In the genomic region with DNA sequence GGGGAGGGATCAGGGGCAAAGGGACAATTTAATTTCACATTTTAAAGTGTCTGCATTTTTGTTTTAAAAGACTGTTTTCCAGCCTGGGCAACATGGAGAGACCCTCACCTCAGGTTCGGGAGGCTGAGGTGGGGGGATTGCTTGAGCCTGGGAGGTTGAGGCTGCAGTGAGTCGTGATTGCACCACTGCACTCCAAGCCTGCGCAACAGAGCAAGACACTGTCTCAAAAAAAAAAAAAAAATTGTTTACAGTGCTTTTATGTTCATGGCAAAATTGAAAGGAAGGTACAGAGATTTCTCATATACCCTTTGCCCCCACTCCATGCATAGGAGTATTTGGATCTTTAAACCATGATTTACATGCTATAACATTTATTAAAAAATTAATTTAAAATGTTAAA, we compare ENCODE assay signal across 20 cellular contexts.
"Had no signal": no experiment of that assay in that cellular context is flagged by ENCODE, and none has a peak within 500 bp of the region (broad histone marks: within the 10 kb centered on the region; RNA-seq: fewer than 3 reads in every experiment).

No MANE protein-coding gene starts in this region.

- H3K4me1 ChIP-seq: adrenal gland, breast epithelium had no signal

- H3K27me3 ChIP-seq: adrenal gland, breast epithelium, MG63 had no signal

- H3K27me3 Mint-ChIP-seq: activated CD4-positive, alpha-beta memory T cell treated with anti-CD3 and anti-CD28 coated beads for 36 hours; activated CD4-positive, alpha-beta T cell treated with anti-CD3 and anti-CD28 coated beads, Interleukin-2, amount 10 ng/mL, durations not matched to agents 7 days and 5 days; activated naive CD4-positive, alpha-beta T cell treated with anti-CD3 and anti-CD28 coated beads, Interleukin-2, amount 10 ng/mL, durations not matched to agents 7 days and 5 days; activated naive CD8-positive, alpha-beta T cell treated with anti-CD3 and anti-CD28 coated beads for 36 hours had no signal

- H3K4me2 ChIP-seq: PC-9 had no signal

- H3K4me3 Mint-ChIP-seq: activated CD4-positive, alpha-beta memory T cell treated with anti-CD3 and anti-CD28 coated beads for 36 hours; activated CD4-positive, alpha-beta T cell treated with anti-CD3 and anti-CD28 coated beads, Interleukin-2, amount 10 ng/mL, durations not matched to agents 7 days and 5 days; activated naive CD4-positive, alpha-beta T cell treated with anti-CD3 and anti-CD28 coated beads, Interleukin-2, amount 10 ng/mL, durations not matched to agents 7 days and 5 days; activated naive CD8-positive, alpha-beta T cell treated with anti-CD3 and anti-CD28 coated beads for 36 hours; activated T-cell treated with anti-CD3 and anti-CD28 coated beads, Interleukin-2, amount 50 U/mL, for 72 hours had no signal

- H3K9me3 ChIP-seq: adrenal gland, breast epithelium, MG63 had no signal

- H3K4me3 ChIP-seq: adrenal gland, breast epithelium, MG63, PC-9 had no signal

- H3K27ac Mint-ChIP-seq: activated CD4-positive, alpha-beta memory T cell treated with anti-CD3 and anti-CD28 coated beads for 36 hours; activated CD4-positive, alpha-beta T cell treated with anti-CD3 and anti-CD28 coated beads, Interleukin-2, amount 10 ng/mL, durations not matched to agents 7 days and 5 days; activated naive CD4-positive, alpha-beta T cell treated with anti-CD3 and anti-CD28 coated beads, Interleukin-2, amount 10 ng/mL, durations not matched to agents 7 days and 5 days; activated naive CD8-positive, alpha-beta T cell treated with anti-CD3 and anti-CD28 coated beads for 36 hours; activated T-cell treated with anti-CD3 and anti-CD28 coated beads, Interleukin-2, amount 50 U/mL, for 72 hours had no signal

- H2AFZ ChIP-seq: PC-9 had no signal

- DNase-seq: activated CD4-positive, CD25-positive, alpha-beta regulatory T cell; activated CD8-positive, alpha-beta memory T cell treated with anti-CD3 and anti-CD28 coated beads, Interleukin-2, amount 50 U/mL, for 4 hours; activated gamma-delta T cell treated with Interleukin-2 at 50 U/mL for 16 hours; activated naive CD8-positive, alpha-beta T cell treated with anti-CD3 and anti-CD28 coated beads for 36 hours; adrenal gland; anterior cingulate cortex; caudate nucleus; MG63; MV-4-11; NCI-H1417 treated with DMSO at 0.1 percent for 48 hours; NCI-H1694; PC-9; SIG-M5; T1000 had no signal

- H3K9me3 Mint-ChIP-seq: activated CD4-positive, alpha-beta memory T cell treated with anti-CD3 and anti-CD28 coated beads for 36 hours; activated CD4-positive, alpha-beta T cell treated with anti-CD3 and anti-CD28 coated beads, Interleukin-2, amount 10 ng/mL, durations not matched to agents 7 days and 5 days; activated naive CD4-positive, alpha-beta T cell treated with anti-CD3 and anti-CD28 coated beads, Interleukin-2, amount 10 ng/mL, durations not matched to agents 7 days and 5 days; activated naive CD8-positive, alpha-beta T cell treated with anti-CD3 and anti-CD28 coated beads for 36 hours; activated T-cell treated with anti-CD3 and anti-CD28 coated beads, Interleukin-2, amount 50 U/mL, for 72 hours; activated T-helper 2 cell treated with anti-CD3 and anti-CD28 coated beads, Interferon-gamma antibody, Interleukin-2, Interleukin-4, amounts not matched to agents 10 μg/mL and 5 μg/mL and 100 μg/mL, durations not matched to agents 14 hours and 24 hours and 36 hours had no signal

- H3K4me1 Mint-ChIP-seq: activated CD4-positive, alpha-beta T cell treated with anti-CD3 and anti-CD28 coated beads, Interleukin-2, amount 10 ng/mL, durations not matched to agents 7 days and 5 days; activated naive CD4-positive, alpha-beta T cell treated with anti-CD3 and anti-CD28 coated beads, Interleukin-2, amount 10 ng/mL, durations not matched to agents 7 days and 5 days had no signal

- H3K36me3 Mint-ChIP-seq: activated naive CD8-positive, alpha-beta T cell treated with anti-CD3 and anti-CD28 coated beads for 36 hours had no signal

- H3K27ac ChIP-seq: adrenal gland, breast epithelium, PC-9 had no signal

- H3K36me3 ChIP-seq: adrenal gland, breast epithelium, MG63 had no signal
